Comparison of ENCODE assay signal across 22 cellular contexts in genomic region chr3:133871368-133872090, GRCh38. TPM values are rescaled to one million over a fixed set of nuclear protein-coding genes. Genes with fewer than 3 reads are reported as not detected.
"Had no signal": no experiment of that assay in that cellular context is flagged by ENCODE, and none has a peak within 500 bp of the region (broad histone marks: within the 10 kb centered on the region; RNA-seq: fewer than 3 reads in every experiment).

No MANE protein-coding gene starts in this region.

- ATAC-seq: foreskin keratinocyte; mucosa of descending colon; naive thymus-derived CD8-positive, alpha-beta T cell; stimulated activated memory B cell treated with anti-CD40 and anti-IgM and Interleukin-4, amounts not matched to agents 10 μg/mL and 1 μg/mL and 100 μg/mL, for 72 hours; upper lobe of right lung had no signal

- H3K4me1 ChIP-seq: colonic mucosa, foreskin keratinocyte, prostate gland, right lobe of liver, spleen, tibial nerve, upper lobe of right lung, vagina had no signal

- H3K9me3 ChIP-seq: colonic mucosa, mucosa of descending colon, ovary, prostate gland, right lobe of liver, spleen, testis, upper lobe of right lung, vagina had no signal

- H3K27ac ChIP-seq: colonic mucosa, foreskin keratinocyte, hepatocyte, ovary, prostate gland, right lobe of liver, spleen, testis, tibial nerve, upper lobe of right lung, vagina had no signal

- H2AFZ ChIP-seq: hepatocyte had no signal

- H3K27me3 ChIP-seq: colonic mucosa, hepatocyte, ovary, right lobe of liver, spleen, testis, tibial nerve, upper lobe of right lung, vagina had no signal

- H3K36me3 ChIP-seq: colonic mucosa, ovary, prostate gland, right lobe of liver, spleen, tibial nerve, upper lobe of right lung, vagina had no signal

- DNase-seq: colonic mucosa; dermis blood vessel endothelial cell; effector CD4-positive, alpha-beta T cell; endodermal cell; erythroblast; foreskin keratinocyte; mammary epithelial cell; mucosa of descending colon; naive thymus-derived CD8-positive, alpha-beta T cell; ovary; right lobe of liver; spleen; stimulated activated CD4-positive, alpha-beta T cell treated with anti-CD3 and anti-CD28 coated beads, Interleukin-15, amount 100 ng/mL, for 24 hours; stimulated activated CD4-positive, alpha-beta T cell treated with anti-CD3 and anti-CD28 coated beads, Interleukin-1b, Interleukin-23, amount 100 ng/mL, for 48 hours; stimulated activated CD4-positive, alpha-beta T cell treated with anti-CD3 and anti-CD28 coated beads, Interleukin-4, amount 100 ng/mL, for 24 hours; testis; upper lobe of right lung had no signal

- H3K4me2 ChIP-seq: hepatocyte had no signal

- H3K4me3 ChIP-seq: colonic mucosa, hepatocyte, mucosa of descending colon, ovary, prostate gland, right lobe of liver, spleen, testis, tibial nerve, upper lobe of right lung, vagina had no signal

- H3K79me2 ChIP-seq: hepatocyte had no signal

RNA-seq across cellular contexts. Expression of gene RAB6B, which starts 24.2 kb away (rescaled TPM):
- total RNA-seq: naive thymus-derived CD8-positive, alpha-beta T cell had no signal
